7 cellular contexts compared by ENCODE assay signal in the genomic region with DNA sequence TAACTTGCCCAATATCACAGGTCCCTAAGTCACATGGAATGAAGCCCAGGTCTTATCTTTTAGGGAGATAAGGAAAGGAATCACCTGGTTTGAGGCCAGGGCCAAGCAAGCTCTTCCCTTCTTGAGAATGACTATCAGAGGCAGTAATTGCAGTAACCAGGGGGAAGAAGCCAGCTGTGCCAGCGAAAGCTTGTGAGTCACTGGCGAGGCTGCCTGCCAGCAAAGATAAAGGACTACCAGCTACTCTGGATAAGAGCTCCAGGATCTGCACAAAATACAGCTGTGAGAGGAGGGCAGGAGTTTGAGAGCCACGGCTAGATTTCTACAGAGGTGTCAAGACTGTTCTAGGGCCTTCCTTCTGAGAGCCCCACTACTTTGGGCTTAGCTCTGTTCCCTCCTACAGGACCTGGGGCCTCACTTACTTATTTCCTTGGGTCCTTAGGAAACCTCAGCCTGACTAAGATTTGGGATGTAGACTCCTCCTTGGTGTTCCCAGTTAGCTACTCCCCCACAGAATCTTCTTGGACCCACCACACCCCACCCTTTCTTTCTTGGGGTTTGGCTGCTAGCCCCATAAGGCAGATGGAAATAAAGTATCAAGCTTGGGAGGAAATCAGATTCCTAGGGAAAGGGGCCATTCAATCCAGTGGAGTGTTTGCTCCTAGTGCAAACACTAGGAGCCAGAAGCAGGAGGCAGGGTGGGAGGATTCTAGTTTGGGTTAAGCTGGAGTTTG. TPM values are rescaled to one million over a fixed set of nuclear protein-coding genes. Genes with fewer than 3 reads are reported as not detected.
DNase-seq lines count a peak whose midpoint lies in the region; ATAC-seq and TF ChIP-seq lines count a peak whose summit lies in the region.
"Had no signal": no experiment of that assay in that cellular context is flagged by ENCODE, and none has a peak within 500 bp of the region (broad histone marks: within the 10 kb centered on the region; RNA-seq: fewer than 3 reads in every experiment).

No MANE protein-coding gene starts in this region.

- H3K9me3 ChIP-seq in IMR-90 (ENCODE audit: control insufficient read depth, insufficient read depth, low read length), result no peaks in the 10 kb centered on the region

- H3K9me1 ChIP-seq in IMR-90 (ENCODE audit: insufficient read depth, low read length), result no peaks in the 10 kb centered on the region

- no peaks in the 10 kb centered on the region for H4K20me1 ChIP-seq in IMR-90 (ENCODE audit: insufficient read depth, low read length)

- H2AK9ac ChIP-seq in IMR-90 (replicated peaks; ENCODE audit: low read depth, low read length, poor library complexity), result peak overlapping the region; percentile 15

- H3K4ac ChIP-seq in IMR-90 (ENCODE audit: low read depth, low read length), result no peak overlapping the region

- H3K9ac ChIP-seq in IMR-90 (ENCODE audit: low read depth, low read length), result no peak overlapping the region
- H3K9ac ChIP-seq in rectal smooth muscle tissue (ENCODE audit: low read length), result no peak overlapping the region

- WGBS in IMR-90 (ENCODE audit: extremely low coverage in 2 of 2, insufficient read length in 1 of 2), 2 experiments, result no CpG with 5 or more reads among the region's 3 CpGs

- H3K56ac ChIP-seq in IMR-90 (ENCODE audit: extremely low read depth, insufficient read depth, low read length), result no peak overlapping the region

- no peak overlapping the region for H2BK20ac ChIP-seq in IMR-90 (ENCODE audit: low read depth, low read length)

- dilution Hi-C loops in IMR-90 (cut with HindIII; ENCODE audit: low sequenced_read_pairs, unreplicated experiment), result no loop called here

- no peak for TF ChIP-seq RAD21 in IMR-90 (IDR thresholded peaks at IDR 0.05; ENCODE audit: low read length)

- no peak overlapping the region for H2BK5ac ChIP-seq in IMR-90 (ENCODE audit: low read depth, low read length, poor library complexity, severe bottlenecking)

- H3K4me3 ChIP-seq in IMR-90 (ENCODE audit: insufficient read depth, low read depth, low read length) (no peak overlapping the region), rectal smooth muscle tissue (ENCODE audit: low read length) (no peak overlapping the region)
- H3K4me3 ChIP-seq: skin epidermis had no signal

- ATAC-seq in IMR-90 (ENCODE audit: low read depth), result peak; percentile 45
- no peak for ATAC-seq in GM18519 (IDR thresholded peaks at IDR 0.05; ENCODE audit: low FRiP score, unreplicated experiment)

- no TSS peak for BruUV-seq in IMR-90 (replicated peaks; lab: Mats Ljungman, UMichigan)

- no peak overlapping the region for H3K14ac ChIP-seq in IMR-90 (replicated peaks; ENCODE audit: low read depth, low read length)

- H2BK120ac ChIP-seq in IMR-90 (ENCODE audit: low read depth, low read length), result no peak overlapping the region

- H3K36me3 ChIP-seq in IMR-90 (ENCODE audit: control insufficient read depth, insufficient read depth, low read length) (no peaks in the 10 kb centered on the region), rectal smooth muscle tissue (ENCODE audit: control insufficient read depth, insufficient read depth, low read length) (no peaks in the 10 kb centered on the region)

- in situ Hi-C loops in IMR-90 (cut with MboI; ENCODE audit: low sequenced_read_pairs), result loop anchor here (5.0 kb wide), 2 partner anchors 67 to 102 kb away; no protein-coding TSS in a partner anchor

- no peak for TF ChIP-seq CTCF in IMR-90 (conservative IDR thresholded peaks at IDR 0.05; ENCODE audit: low read depth, low read length)

- intact Hi-C loops in IMR-90 (cut with micrococcal nuclease), result no loop called here

- H3K4me2 ChIP-seq in IMR-90 (ENCODE audit: low read depth, low read length), result no peak overlapping the region

- peak overlapping the region; percentile 8 for H2AFZ ChIP-seq in IMR-90 (replicated peaks; ENCODE audit: low read length, poor library complexity)

- H3K27me3 ChIP-seq in IMR-90 (ENCODE audit: control insufficient read depth, insufficient read depth, low read length) (peaks cover 7% of the 10 kb centered on the region), rectal smooth muscle tissue (ENCODE audit: control insufficient read depth, insufficient read depth, low read length) (no peaks in the 10 kb centered on the region)

- H3K23ac ChIP-seq in IMR-90 (ENCODE audit: low read depth, low read length), result no peak overlapping the region

- POLR2A ChIA-PET in IMR-90 (lab: Charles Lee; ENCODE audit: unreplicated experiment), result no interaction called here

- DNase-seq in IMR-90 (peak; percentile 85), dermis blood vessel endothelial cell (peak; percentile 64)
- no peak for DNase-seq in activated CD8-positive, alpha-beta memory T cell treated with anti-CD3 and anti-CD28 coated beads, Interleukin-2, amount 50 U/mL, for 48 hours
- no peak for DNase-seq in activated CD4-positive, alpha-beta T cell treated with anti-CD3 and anti-CD28 coated beads for 1 hour

- H3K79me1 ChIP-seq in IMR-90 (ENCODE audit: low read depth in 1 of 2, low read length in 2 of 2), result no peaks in the 10 kb centered on the region

- no peak overlapping the region for H4K8ac ChIP-seq in IMR-90 (ENCODE audit: low read depth in 2 of 2, low read length in 2 of 2)

- no peak for TF ChIP-seq POLR2A in IMR-90 (IDR thresholded peaks at IDR 0.05; ENCODE audit: low read depth, low read length)

- H2BK15ac ChIP-seq in IMR-90 (ENCODE audit: low read depth, low read length), result no peak overlapping the region

- CTCF ChIA-PET in IMR-90 (lab: Yijun Ruan, JAX), result interaction anchor here (0.6 to 4.0 kb wide), 4 partner anchors 102 to 948 kb away, joined by 3 to 49 read pairs (median 23); no protein-coding TSS in a partner anchor

- H4K5ac ChIP-seq in IMR-90 (ENCODE audit: low read depth, low read length), result no peak overlapping the region

- no peak overlapping the region for H4K91ac ChIP-seq in IMR-90 (ENCODE audit: insufficient read depth, low read depth, low read length)

- peaks cover 11% of the 10 kb centered on the region for H3K4me1 ChIP-seq in IMR-90 (ENCODE audit: control insufficient read depth, insufficient read depth, low read length)
- H3K4me1 ChIP-seq in rectal smooth muscle tissue (ENCODE audit: control insufficient read depth, insufficient read depth, low read length), result peaks cover 4% of the 10 kb centered on the region

- no peak overlapping the region for H3K18ac ChIP-seq in IMR-90 (ENCODE audit: low read depth, low read length)

- H3K27ac ChIP-seq in IMR-90 (ENCODE audit: insufficient read depth, low read length) (no peak overlapping the region), rectal smooth muscle tissue (ENCODE audit: low read depth, low read length) (peak overlapping the region; percentile 7)

- no peak overlapping the region for H2AK5ac ChIP-seq in IMR-90 (ENCODE audit: low read depth, low read length)

TF ChIP-seq in IMR-90, 13 proteins besides CTCF, POLR2A, EP300 and RAD21:
- TF ChIP-seq CEBPB (IDR thresholded peaks at IDR 0.05; ENCODE audit: low read depth, low read length) (0 out of 2 replicates have a peak, but pooled peaks have one; percentile 44), SMC3 (IDR thresholded peaks at IDR 0.05; ENCODE audit: low read depth, low read length) (no peak), MAZ (IDR thresholded peaks at IDR 0.05; ENCODE audit: borderline replicate concordance, low read depth, low read length) (no peak), RCOR1 (IDR thresholded peaks at IDR 0.05; ENCODE audit: insufficient replicate concordance, low read length) (no peak), NFE2L2 (IDR thresholded peaks at IDR 0.05; ENCODE audit: low read depth, low read length) (no peak), MAFK (IDR thresholded peaks at IDR 0.05; ENCODE audit: low read depth, low read length) (no peak), BHLHE40 (IDR thresholded peaks at IDR 0.05; ENCODE audit: low read depth, low read length) (no peak), FOS (IDR thresholded peaks at IDR 0.05; ENCODE audit: low read depth, low read length) (peak; percentile 50; the same call in 1 of the 2 replicates), RFX5 (IDR thresholded peaks at IDR 0.05; ENCODE audit: low read depth, low read length) (no peak)

RNA-seq across cellular contexts. Expression of a gene that starts 9.6 kb away (rescaled TPM):
- total RNA-seq in IMR-90 (2012; rRNA removed), result not detected in 2 replicates
- polyA plus RNA-seq in IMR-90 (2012; rRNA removed), result not detected in 2 replicates
- polyA plus RNA-seq in IMR-90 (2012; cell fraction: cytosol; rRNA removed), result not detected in 2 replicates
- polyA plus RNA-seq in IMR-90 (2012; cell fraction: nucleus; rRNA removed; ENCODE audit: low replicate concordance), result not detected in 2 replicates
- not detected in 2 replicates for total RNA-seq in dermis blood vessel endothelial cell

RNA-seq across cellular contexts. Expression of a gene that starts 11.1 kb away (rescaled TPM):
- total RNA-seq in IMR-90 (2012; rRNA removed) (under 0.01 TPM in 1 of 2 replicates, not detected in the other), dermis blood vessel endothelial cell (0.09 TPM in 1 of 2 replicates, not detected in the other)
- polyA plus RNA-seq in IMR-90 (2012; rRNA removed), result 0.07 and 0.12 TPM in 2 replicates
- polyA plus RNA-seq in IMR-90 (2012; cell fraction: cytosol; rRNA removed), result not detected in 2 replicates
- 0.41 and 0.53 TPM in 2 replicates for polyA plus RNA-seq in IMR-90 (2012; cell fraction: nucleus; rRNA removed; ENCODE audit: low replicate concordance)

RNA-seq across cellular contexts. Expression of a gene that starts 15.6 kb away (rescaled TPM):
- total RNA-seq in IMR-90 (2012; rRNA removed) (4.7 and 5.9 TPM in 2 replicates), dermis blood vessel endothelial cell (9.5 and 15.1 TPM in 2 replicates)
- 28.1 and 30.2 TPM in 2 replicates for polyA plus RNA-seq in IMR-90 (2012; rRNA removed)
- 10.0 and 13.5 TPM in 2 replicates for polyA plus RNA-seq in IMR-90 (2012; cell fraction: cytosol; rRNA removed)
- polyA plus RNA-seq in IMR-90 (2012; cell fraction: nucleus; rRNA removed; ENCODE audit: low replicate concordance), result 175 and 206 TPM in 2 replicates

RNA-seq across cellular contexts. Expression of a gene that starts 44.6 kb away (rescaled TPM):
- total RNA-seq in IMR-90 (2012; rRNA removed) (not detected in 2 replicates), dermis blood vessel endothelial cell (not detected in 2 replicates)
- polyA plus RNA-seq in IMR-90 (2012; rRNA removed), result not detected in 2 replicates
- not detected in 2 replicates for polyA plus RNA-seq in IMR-90 (2012; cell fraction: cytosol; rRNA removed)
- polyA plus RNA-seq in IMR-90 (2012; cell fraction: nucleus; rRNA removed; ENCODE audit: low replicate concordance), result not detected in 2 replicates

RNA-seq across cellular contexts. Expression of a gene that starts 51.0 kb away (rescaled TPM):
- total RNA-seq in IMR-90 (2012; rRNA removed), result not detected in 2 replicates
- not detected in 2 replicates for polyA plus RNA-seq in IMR-90 (2012; rRNA removed)
- not detected in 2 replicates for polyA plus RNA-seq in IMR-90 (2012; cell fraction: cytosol; rRNA removed)
- not detected in 2 replicates for polyA plus RNA-seq in IMR-90 (2012; cell fraction: nucleus; rRNA removed; ENCODE audit: low replicate concordance)
- not detected in 2 replicates for total RNA-seq in dermis blood vessel endothelial cell

Comparison
In these comparisons a context has a peak if more than half of its experiments do, and no peak if none do; other contexts are left out.
1. DNase-seq: peak in IMR-90 (single experiment) and dermis blood vessel endothelial cell (single experiment); none in activated CD8-positive, alpha-beta memory T cell treated with anti-CD3 and anti-CD28 coated beads, Interleukin-2, amount 50 U/mL, for 48 hours (single experiment) and activated CD4-positive, alpha-beta T cell treated with anti-CD3 and anti-CD28 coated beads for 1 hour (single experiment).